Comparison of ENCODE assay signal across 10 cellular contexts in the genomic region with DNA sequence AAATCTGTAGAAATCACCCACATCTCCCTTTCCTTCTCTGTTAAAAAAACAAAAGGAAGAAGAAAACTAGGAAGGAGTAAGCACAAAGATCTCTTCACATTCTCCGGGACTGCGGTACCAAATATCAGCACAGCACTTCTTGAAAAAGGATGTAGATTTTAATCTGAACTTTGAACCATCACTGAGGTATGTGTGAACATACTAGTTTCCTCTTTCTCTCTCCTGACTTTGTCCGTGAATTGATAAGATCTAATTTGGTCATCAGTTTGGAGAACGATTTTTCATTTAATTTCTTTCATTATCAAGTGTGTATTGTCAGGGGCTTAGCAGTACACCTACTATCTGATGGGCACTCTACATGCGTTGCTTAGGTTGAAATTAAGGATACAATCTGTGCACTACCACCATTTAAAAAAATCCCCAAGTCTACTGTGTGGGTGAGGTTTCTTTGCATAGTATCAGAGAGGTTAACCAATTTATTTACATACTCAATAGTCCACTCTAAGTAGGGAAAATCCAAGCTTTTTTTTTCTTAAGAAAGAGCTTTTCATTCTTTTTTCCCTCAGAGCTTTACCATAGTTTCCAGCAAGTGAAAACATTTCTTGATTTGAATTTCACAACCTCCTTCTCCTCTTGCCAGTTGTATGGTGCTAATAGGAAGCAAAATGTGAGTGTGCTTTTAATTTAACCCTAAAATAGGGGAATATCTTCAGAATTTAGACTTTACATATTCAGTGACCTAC.
DNase-seq lines count a peak whose midpoint lies in the region; ATAC-seq and TF ChIP-seq lines count a peak whose summit lies in the region.
"Had no signal": no experiment of that assay in that cellular context is flagged by ENCODE, and none has a peak within 500 bp of the region (broad histone marks: within the 10 kb centered on the region; RNA-seq: fewer than 3 reads in every experiment).

No MANE protein-coding gene starts in this region.

- H3K27me3 ChIP-seq in GM23338 (ENCODE audit: insufficient read depth), result no peaks in the 10 kb centered on the region

- DNase-seq in fibroblast of the aortic adventitia (ENCODE audit: low read depth) (peak; percentile 43), hippocampal formation (lab: John Stamatoyannopoulos, UW) (no peak), pons (ENCODE audit: low spot score) (no peak), GM23338 (ENCODE audit: low spot score) (no peak), HuH-7 (ENCODE audit: low spot score) (no peak)
- DNase-seq: EL had no signal

- no peaks in the 10 kb centered on the region for H3K4me1 ChIP-seq in GM23338 (ENCODE audit: insufficient read depth)

- H3K9me2 ChIP-seq in GM23338 (ENCODE audit: insufficient read depth), result no peaks in the 10 kb centered on the region

- no peak overlapping the region for H3K27ac Mint-ChIP-seq in GM23338
- H3K27ac Mint-ChIP-seq: mesothelial cell of epicardium had no signal

- H3K4me3 ChIP-seq in fibroblast of the aortic adventitia (ENCODE audit: low read depth, low read length), result no peak overlapping the region
- no peak overlapping the region for H3K4me3 ChIP-seq in GM23338

- H3F3A ChIP-seq in GM23338 (replicated peaks; ENCODE audit: low read depth), result no peaks in the 10 kb centered on the region

- H3K4me3 Mint-ChIP-seq in GM23338, result no peak overlapping the region
- H3K4me3 Mint-ChIP-seq: mesothelial cell of epicardium had no signal

- H3K36me3 Mint-ChIP-seq in GM23338 (ENCODE audit: low read depth), result no peaks in the 10 kb centered on the region
- H3K36me3 Mint-ChIP-seq: mesothelial cell of epicardium had no signal

- no peak overlapping the region for H3K4me2 ChIP-seq in GM23338

- peaks cover 4% of the 10 kb centered on the region; the same call in 2 of the 3 replicates for H3K4me1 Mint-ChIP-seq in GM23338
- H3K4me1 Mint-ChIP-seq: mesothelial cell of epicardium had no signal

- H3K79me2 ChIP-seq in GM23338 (replicated peaks; ENCODE audit: insufficient read depth), result no peaks in the 10 kb centered on the region

- no peaks in the 10 kb centered on the region for H3K36me3 ChIP-seq in GM23338 (ENCODE audit: insufficient read depth)

- H3K27ac ChIP-seq in GM23338 (ENCODE audit: low read depth), result no peak overlapping the region

- no peaks in the 10 kb centered on the region for H4K20me1 ChIP-seq in GM23338 (replicated peaks; ENCODE audit: insufficient read depth)

- TF ChIP-seq CTCF in fibroblast of the aortic adventitia (IDR thresholded peaks at IDR 0.05; ENCODE audit: insufficient read depth, low read length), result no peak
- TF ChIP-seq CTCF in GM23338 (conservative IDR thresholded peaks at IDR 0.05; ENCODE audit: low read depth in 2 of 2), result no peak

- peak; percentile 88 for ATAC-seq in GM18870 (IDR thresholded peaks at IDR 0.05; ENCODE audit: unreplicated experiment)
- peak; percentile 79 for ATAC-seq in GM21526 (IDR thresholded peaks at IDR 0.05; ENCODE audit: low FRiP score, unreplicated experiment)
- peak; percentile 79 for ATAC-seq in HG03196 (IDR thresholded peaks at IDR 0.05; ENCODE audit: unreplicated experiment)
- no peak for ATAC-seq in GM23338

- no peaks in the 10 kb centered on the region; the same call in 2 of the 3 replicates for H3K9me3 Mint-ChIP-seq in GM23338
- H3K9me3 Mint-ChIP-seq: mesothelial cell of epicardium had no signal

- no peak overlapping the region for H2AFZ ChIP-seq in GM23338

- H3K27me3 Mint-ChIP-seq in GM23338 (ENCODE audit: insufficient read depth, low read depth, poor library complexity), result no peaks in the 10 kb centered on the region

TF ChIP-seq in GM23338, 12 proteins besides CTCF, POLR2A, EP300 and RAD21 (continues in another document):
- TF ChIP-seq EZH2 (IDR thresholded peaks at IDR 0.05; ENCODE audit: low read depth, unreplicated experiment) (no peak), NANOG (IDR thresholded peaks at IDR 0.05; ENCODE audit: borderline replicate concordance) (no peak), ZNF114 (CRISPR knock-in tag; IDR thresholded peaks at IDR 0.05) (no peak), POLR2AphosphoS5 (IDR thresholded peaks at IDR 0.05; ENCODE audit: low read depth) (no peak), EZH2phosphoT487 (IDR thresholded peaks at IDR 0.05; ENCODE audit: unreplicated experiment) (no peak), JUNB (IDR thresholded peaks at IDR 0.05; ENCODE audit: unreplicated experiment) (no peak), CREB1 (CRISPR knock-in tag; IDR thresholded peaks at IDR 0.05; ENCODE audit: low read depth) (no peak), ZNF331 (CRISPR knock-in tag; IDR thresholded peaks at IDR 0.05; ENCODE audit: low read depth) (no peak), STAT1 (IDR thresholded peaks at IDR 0.05; ENCODE audit: unreplicated experiment) (no peak)
- TF ChIP-seq, protein P1, sequence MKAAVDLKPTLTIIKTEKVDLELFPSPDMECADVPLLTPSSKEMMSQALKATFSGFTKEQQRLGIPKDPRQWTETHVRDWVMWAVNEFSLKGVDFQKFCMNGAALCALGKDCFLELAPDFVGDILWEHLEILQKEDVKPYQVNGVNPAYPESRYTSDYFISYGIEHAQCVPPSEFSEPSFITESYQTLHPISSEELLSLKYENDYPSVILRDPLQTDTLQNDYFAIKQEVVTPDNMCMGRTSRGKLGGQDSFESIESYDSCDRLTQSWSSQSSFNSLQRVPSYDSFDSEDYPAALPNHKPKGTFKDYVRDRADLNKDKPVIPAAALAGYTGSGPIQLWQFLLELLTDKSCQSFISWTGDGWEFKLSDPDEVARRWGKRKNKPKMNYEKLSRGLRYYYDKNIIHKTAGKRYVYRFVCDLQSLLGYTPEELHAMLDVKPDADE (IDR thresholded peaks at IDR 0.05), result no peak
- TF ChIP-seq, protein P2, sequence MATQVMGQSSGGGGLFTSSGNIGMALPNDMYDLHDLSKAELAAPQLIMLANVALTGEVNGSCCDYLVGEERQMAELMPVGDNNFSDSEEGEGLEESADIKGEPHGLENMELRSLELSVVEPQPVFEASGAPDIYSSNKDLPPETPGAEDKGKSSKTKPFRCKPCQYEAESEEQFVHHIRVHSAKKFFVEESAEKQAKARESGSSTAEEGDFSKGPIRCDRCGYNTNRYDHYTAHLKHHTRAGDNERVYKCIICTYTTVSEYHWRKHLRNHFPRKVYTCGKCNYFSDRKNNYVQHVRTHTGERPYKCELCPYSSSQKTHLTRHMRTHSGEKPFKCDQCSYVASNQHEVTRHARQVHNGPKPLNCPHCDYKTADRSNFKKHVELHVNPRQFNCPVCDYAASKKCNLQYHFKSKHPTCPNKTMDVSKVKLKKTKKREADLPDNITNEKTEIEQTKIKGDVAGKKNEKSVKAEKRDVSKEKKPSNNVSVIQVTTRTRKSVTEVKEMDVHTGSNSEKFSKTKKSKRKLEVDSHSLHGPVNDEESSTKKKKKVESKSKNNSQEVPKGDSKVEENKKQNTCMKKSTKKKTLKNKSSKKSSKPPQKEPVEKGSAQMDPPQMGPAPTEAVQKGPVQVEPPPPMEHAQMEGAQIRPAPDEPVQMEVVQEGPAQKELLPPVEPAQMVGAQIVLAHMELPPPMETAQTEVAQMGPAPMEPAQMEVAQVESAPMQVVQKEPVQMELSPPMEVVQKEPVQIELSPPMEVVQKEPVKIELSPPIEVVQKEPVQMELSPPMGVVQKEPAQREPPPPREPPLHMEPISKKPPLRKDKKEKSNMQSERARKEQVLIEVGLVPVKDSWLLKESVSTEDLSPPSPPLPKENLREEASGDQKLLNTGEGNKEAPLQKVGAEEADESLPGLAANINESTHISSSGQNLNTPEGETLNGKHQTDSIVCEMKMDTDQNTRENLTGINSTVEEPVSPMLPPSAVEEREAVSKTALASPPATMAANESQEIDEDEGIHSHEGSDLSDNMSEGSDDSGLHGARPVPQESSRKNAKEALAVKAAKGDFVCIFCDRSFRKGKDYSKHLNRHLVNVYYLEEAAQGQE (IDR thresholded peaks at IDR 0.05; ENCODE audit: unreplicated experiment), result no peak
